12 cellular contexts compared by ENCODE assay signal in genomic region chr9:91843623-91844111, GRCh38.
DNase-seq lines count a peak whose midpoint lies in the region; ATAC-seq and TF ChIP-seq lines count a peak whose summit lies in the region.
"Had no signal": no experiment of that assay in that cellular context is flagged by ENCODE, and none has a peak within 500 bp of the region (broad histone marks: within the 10 kb centered on the region; RNA-seq: fewer than 3 reads in every experiment).

No MANE protein-coding gene starts in this region.

- no peaks in the 10 kb centered on the region for H3K27me3 ChIP-seq in neural cell (ENCODE audit: insufficient read depth, low read depth, low read length)
- H3K27me3 ChIP-seq: SJSA1 had no signal

- H2AFZ ChIP-seq in neural cell (ENCODE audit: low read depth, low read length): no peak overlapping the region

- no peak overlapping the region for H3K9ac ChIP-seq in neural cell (ENCODE audit: low read length)

- no peaks in the 10 kb centered on the region for H3K36me3 ChIP-seq in neural cell (ENCODE audit: insufficient read depth, low read length)
- H3K36me3 ChIP-seq: SJSA1 had no signal

- no peak overlapping the region for H3K27ac ChIP-seq in neural cell (ENCODE audit: low read length)
- H3K27ac ChIP-seq: SJSA1 had no signal

- no peaks in the 10 kb centered on the region for H3K9me2 ChIP-seq in neural cell (ENCODE audit: insufficient read depth, low read length)

- TF ChIP-seq CTCF in fibroblast of the aortic adventitia (IDR thresholded peaks at IDR 0.05; ENCODE audit: insufficient read depth, low read length) (no peak), neural cell (IDR thresholded peaks at IDR 0.05; ENCODE audit: poor library complexity, severe bottlenecking) (no peak)

- no peaks in the 10 kb centered on the region for H3F3A ChIP-seq in neural cell (ENCODE audit: insufficient read depth, low read length, poor library complexity, severe bottlenecking)

- H3K79me2 ChIP-seq in neural cell (replicated peaks; ENCODE audit: insufficient read depth, low read length): no peaks in the 10 kb centered on the region

- no peak for ATAC-seq in HG02759 (IDR thresholded peaks at IDR 0.05; ENCODE audit: unreplicated experiment)
- no peak for ATAC-seq in HG03442 (IDR thresholded peaks at IDR 0.05; ENCODE audit: unreplicated experiment)

- H3K4me2 ChIP-seq in neural cell (ENCODE audit: low read length): no peak overlapping the region

- DNase-seq in AG08395 (ENCODE audit: low spot score) (peak; percentile 47), NCI-H2227 (lab: John Stamatoyannopoulos, UW; ENCODE audit: unreplicated experiment) (peak; percentile 78), fibroblast of the aortic adventitia (ENCODE audit: low read depth) (peak; percentile 60), NCI-H2171 treated with DMSO at 0.1 percent for 48 hours (lab: John Stamatoyannopoulos, UW) (no peak), DMS153 treated with DMSO at 0.1 percent for 48 hours (lab: John Stamatoyannopoulos, UW; ENCODE audit: unreplicated experiment) (no peak)
- DNase-seq: CD4-positive, CD25-positive, alpha-beta regulatory T cell; mammary epithelial cell; stimulated activated naive B cell treated with anti-CD40 and anti-IgM and Interleukin-4, amounts not matched to agents 10 μg/mL and 1 μg/mL and 100 μg/mL, for 72 hours had no signal

- no peak for TF ChIP-seq RAD21 in neural cell (conservative IDR thresholded peaks at IDR 0.05)

- H3K4me3 ChIP-seq in fibroblast of the aortic adventitia (ENCODE audit: low read depth, low read length) (no peak overlapping the region), neural cell (ENCODE audit: low read length) (peak overlapping the region; percentile 21)
- H3K4me3 ChIP-seq: SJSA1 had no signal

- H4K20me1 ChIP-seq in neural cell (ENCODE audit: insufficient read depth): no peaks in the 10 kb centered on the region

- H3K9me3 ChIP-seq in neural cell (ENCODE audit: low read length): no peaks in the 10 kb centered on the region
- H3K9me3 ChIP-seq: SJSA1 had no signal

- no peak for TF ChIP-seq EP300 in neural cell (conservative IDR thresholded peaks at IDR 0.05; ENCODE audit: poor library complexity, severe bottlenecking)

TF ChIP-seq in neural cell, 6 proteins besides CTCF, POLR2A, EP300 and RAD21:
- TF ChIP-seq EZH2 (IDR thresholded peaks at IDR 0.05; ENCODE audit: borderline replicate concordance, insufficient read depth, low read length, poor library complexity, severe bottlenecking) (no peak), MXI1 (conservative IDR thresholded peaks at IDR 0.05; ENCODE audit: poor library complexity, severe bottlenecking) (no peak), POLR2AphosphoS5 (IDR thresholded peaks at IDR 0.05) (no peak), REST (IDR thresholded peaks at IDR 0.05; ENCODE audit: borderline replicate concordance) (no peak), TAF1 (IDR thresholded peaks at IDR 0.05; ENCODE audit: low read depth) (no peak), SMC3 (conservative IDR thresholded peaks at IDR 0.05; ENCODE audit: poor library complexity) (no peak)

Comparison
In these comparisons a context has a peak if more than half of its experiments do, and no peak if none do; other contexts are left out.
1. DNase-seq: peak in AG08395 (single experiment), NCI-H2227 (single experiment) and fibroblast of the aortic adventitia (single experiment); none in NCI-H2171 treated with DMSO at 0.1 percent for 48 hours (single experiment) and DMS153 treated with DMSO at 0.1 percent for 48 hours (single experiment).